Comparison of ENCODE assay signal across 11 cellular contexts in genomic region chr7:69256634-69257081, GRCh38.
A peak's percentile ranks its signal among the peaks of the same experiment; 100 is the strongest.
DNase-seq lines count a peak whose midpoint lies in the region; ATAC-seq and TF ChIP-seq lines count a peak whose summit lies in the region.
"Had no signal": no experiment of that assay in that cellular context is flagged by ENCODE, and none has a peak within 500 bp of the region (broad histone marks: within the 10 kb centered on the region; RNA-seq: fewer than 3 reads in every experiment).

No MANE protein-coding gene starts in this region.

- 29 to 36% (median 33%) methylated on average over 12 of the region's 12 CpGs for WGBS in psoas muscle, 3 donors

- POLR2A ChIA-PET in activated CD4-positive, alpha-beta T cell treated with anti-CD3 and anti-CD28 coated beads, Interleukin-2, amount 10 ng/mL, durations not matched to agents 7 days and 5 days (lab: Charles Lee): no interaction called here

- peaks cover 0 to 5% (median 0%) of the 10 kb centered on the region in 3 donors for H3K27me3 ChIP-seq in psoas muscle (ENCODE audit: insufficient read depth in 3 of 3, low read length in 2 of 3)

- H3K27ac ChIP-seq in psoas muscle: no peak overlapping the region

- ATAC-seq in Right ventricle myocardium superior (ENCODE audit: poor library complexity): peak; percentile 82
- peak; percentile 63 to 84 (median 74) for ATAC-seq in psoas muscle
- ATAC-seq in HG02678 (IDR thresholded peaks at IDR 0.05; ENCODE audit: unreplicated experiment): no peak

- CTCF ChIA-PET in activated CD4-positive, alpha-beta T cell treated with anti-CD3 and anti-CD28 coated beads, Interleukin-2, amount 10 ng/mL, durations not matched to agents 7 days and 5 days (lab: Charles Lee): no interaction called here

- H3K4me1 Mint-ChIP-seq in CD14-positive monocyte: peaks cover 20% of the 10 kb centered on the region
- H3K4me1 Mint-ChIP-seq in activated CD4-positive, alpha-beta T cell treated with anti-CD3 and anti-CD28 coated beads, Interleukin-2, amount 10 ng/mL, durations not matched to agents 7 days and 5 days: no peaks in the 10 kb centered on the region

- TF ChIP-seq CTCF in CD14-positive monocyte (IDR thresholded peaks at IDR 0.05) (no peak), psoas muscle (IDR thresholded peaks at IDR 0.05) (no peak), GM13977 (IDR thresholded peaks at IDR 0.05; ENCODE audit: extremely low read depth, insufficient read depth, missing control alignments) (no peak)

- H3K4me1 ChIP-seq in psoas muscle: no peaks in the 10 kb centered on the region

- intact Hi-C loops in CD14-positive monocyte (cut with micrococcal nuclease): no loop called here
- intact Hi-C loops in Right ventricle myocardium superior (cut with DNase I): no loop called here
- intact Hi-C loops in psoas muscle (cut with DNase I): no loop called here

- H3K9me3 ChIP-seq in psoas muscle: no peaks in the 10 kb centered on the region

- in situ Hi-C loops in GM13977 (cut with MboI; ENCODE audit: low pct_unique_long_range_greater_than_20kb, low sequenced_read_pairs, unreplicated experiment): no loop called here

- no peaks in the 10 kb centered on the region for H3K36me3 ChIP-seq in psoas muscle (ENCODE audit: insufficient read depth in 1 of 2, low read depth in 1 of 2)

- peak overlapping the region; percentile 89 to 97 (median 93) for H3K27ac Mint-ChIP-seq in CD14-positive monocyte
- H3K27ac Mint-ChIP-seq in activated CD4-positive, alpha-beta T cell treated with anti-CD3 and anti-CD28 coated beads, Interleukin-2, amount 10 ng/mL, durations not matched to agents 7 days and 5 days: no peak overlapping the region

- DNase-seq in CD14-positive monocyte (ENCODE audit: low spot score) (peak; percentile 85), NCI-H69 (lab: John Stamatoyannopoulos, UW) (peak; percentile 46), Right ventricle myocardium superior (peak; percentile 77), psoas muscle (peak; percentile 60 to 78), GM13977 (ENCODE audit: low spot score) (no peak), RKO (ENCODE audit: low spot score) (no peak)
- no peak for DNase-seq in activated CD4-positive, alpha-beta T cell treated with anti-CD3 and anti-CD28 coated beads, Interleukin-2, amount 10 ng/mL, durations not matched to agents 7 days and 5 days
- DNase-seq: stimulated activated CD4-positive, alpha-beta T cell treated with anti-CD3 and anti-CD28 coated beads, Interleukin-2, amount 100 ng/mL, for 48 hours; T1000 had no signal

- peaks cover 3 to 4% (median 3%) of the 10 kb centered on the region in 3 donors for H3K27me3 Mint-ChIP-seq in CD14-positive monocyte (ENCODE audit: low read depth in 3 of 3)
- no peaks in the 10 kb centered on the region for H3K27me3 Mint-ChIP-seq in activated CD4-positive, alpha-beta T cell treated with anti-CD3 and anti-CD28 coated beads, Interleukin-2, amount 10 ng/mL, durations not matched to agents 7 days and 5 days

- H3K36me3 Mint-ChIP-seq in CD14-positive monocyte: no peaks in the 10 kb centered on the region
- no peaks in the 10 kb centered on the region for H3K36me3 Mint-ChIP-seq in activated CD4-positive, alpha-beta T cell treated with anti-CD3 and anti-CD28 coated beads, Interleukin-2, amount 10 ng/mL, durations not matched to agents 7 days and 5 days (ENCODE audit: low read depth)

- H3K9me3 Mint-ChIP-seq in CD14-positive monocyte: peaks cover 6 to 17% (median 13%) of the 10 kb centered on the region in 7 donors
- peaks cover 11% of the 10 kb centered on the region for H3K9me3 Mint-ChIP-seq in activated CD4-positive, alpha-beta T cell treated with anti-CD3 and anti-CD28 coated beads, Interleukin-2, amount 10 ng/mL, durations not matched to agents 7 days and 5 days

- peak overlapping the region in 1 of 2 donors; percentile 27 for H3K4me3 Mint-ChIP-seq in CD14-positive monocyte
- no peak overlapping the region for H3K4me3 Mint-ChIP-seq in activated CD4-positive, alpha-beta T cell treated with anti-CD3 and anti-CD28 coated beads, Interleukin-2, amount 10 ng/mL, durations not matched to agents 7 days and 5 days
- H3K4me3 Mint-ChIP-seq: neural crest cell had no signal

- H3K4me3 ChIP-seq in psoas muscle: no peak overlapping the region

Comparison
In these comparisons a context has a peak if more than half of its experiments do, and no peak if none do; other contexts are left out.
1. DNase-seq: peak in CD14-positive monocyte (single experiment), NCI-H69 (single experiment), Right ventricle myocardium superior (single experiment) and psoas muscle (2 of 2); none in GM13977 (single experiment), RKO (single experiment) and activated CD4-positive, alpha-beta T cell treated with anti-CD3 and anti-CD28 coated beads, Interleukin-2, amount 10 ng/mL, durations not matched to agents 7 days and 5 days (single experiment).